In genomic region chr22:48631288-48631687, GRCh38 we compare ENCODE assay signal across 1 cellular context.
TF ChIP-seq lines count a peak whose summit lies in the region.

No MANE protein-coding gene starts in this region.

TF ChIP-seq in H1, 55 proteins besides CTCF, POLR2A, EP300 and RAD21 (continued from another document):
- TF ChIP-seq, protein P1, sequence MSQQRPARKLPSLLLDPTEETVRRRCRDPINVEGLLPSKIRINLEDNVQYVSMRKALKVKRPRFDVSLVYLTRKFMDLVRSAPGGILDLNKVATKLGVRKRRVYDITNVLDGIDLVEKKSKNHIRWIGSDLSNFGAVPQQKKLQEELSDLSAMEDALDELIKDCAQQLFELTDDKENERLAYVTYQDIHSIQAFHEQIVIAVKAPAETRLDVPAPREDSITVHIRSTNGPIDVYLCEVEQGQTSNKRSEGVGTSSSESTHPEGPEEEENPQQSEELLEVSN (IDR thresholded peaks at IDR 0.05): no peak
- no peak for TF ChIP-seq POLR2AphosphoS5 (IDR thresholded peaks at IDR 0.05; ENCODE audit: low read depth, low read length)
- no peak for TF ChIP-seq GTF2F1 (IDR thresholded peaks at IDR 0.05; ENCODE audit: borderline replicate concordance, low read depth, low read length)
